ENCODE assay signal across 14 cellular contexts in genomic region chr16:48560692-48561091, GRCh38. TPM values are rescaled to one million over a fixed set of nuclear protein-coding genes. Genes with fewer than 3 reads are reported as not detected.
A peak's percentile ranks its signal among the peaks of the same experiment; 100 is the strongest.
DNase-seq lines count a peak whose midpoint lies in the region; ATAC-seq and TF ChIP-seq lines count a peak whose summit lies in the region.
"Had no signal": no experiment of that assay in that cellular context is flagged by ENCODE, and none has a peak within 500 bp of the region (broad histone marks: within the 10 kb centered on the region; RNA-seq: fewer than 3 reads in every experiment).

No MANE protein-coding gene starts in this region.

- TF ChIP-seq CTCF in CD14-positive monocyte (IDR thresholded peaks at IDR 0.05) = no peak
- TF ChIP-seq CTCF in CD4-positive, alpha-beta T cell (IDR thresholded peaks at IDR 0.05) = no peak
- no peak for TF ChIP-seq CTCF in GM13977 (IDR thresholded peaks at IDR 0.05; ENCODE audit: extremely low read depth, insufficient read depth, missing control alignments)

- H3K4me1 Mint-ChIP-seq in CD14-positive monocyte = peaks cover 73% of the 10 kb centered on the region
- H3K4me1 Mint-ChIP-seq in CD4-positive, alpha-beta T cell (ENCODE audit: low read depth) = peaks cover 92% of the 10 kb centered on the region
- peaks cover 64% of the 10 kb centered on the region for H3K4me1 Mint-ChIP-seq in activated T-helper 2 cell treated with anti-CD3 and anti-CD28 coated beads, Interferon-gamma antibody, Interleukin-2, Interleukin-4, amounts not matched to agents 10 μg/mL and 5 μg/mL and 100 μg/mL, durations not matched to agents 14 hours and 24 hours and 36 hours (ENCODE audit: low read depth)
- peaks cover 17% of the 10 kb centered on the region for H3K4me1 Mint-ChIP-seq in memory B cell

- 90 to 93% methylated on average over 6 of the region's 6 CpGs for WGBS in aorta, 2 donors

- peaks cover 0 to 4% of the 10 kb centered on the region in 2 donors for H3K36me3 ChIP-seq in aorta (ENCODE audit: control insufficient read depth in 1 of 2, insufficient read depth in 2 of 2, low read length in 1 of 2)

- H3K9me3 ChIP-seq in CD4-positive, alpha-beta T cell (ENCODE audit: control insufficient read depth, low read length) = no peaks in the 10 kb centered on the region
- no peaks in the 10 kb centered on the region for H3K9me3 ChIP-seq in aorta (ENCODE audit: control insufficient read depth, low read length)

- H3K4me1 ChIP-seq in aorta (ENCODE audit: control insufficient read depth in 1 of 2, insufficient read depth in 2 of 2, low read length in 2 of 2) = peaks cover 5 to 13% of the 10 kb centered on the region in 2 donors

- H3K27me3 ChIP-seq in CD4-positive, alpha-beta T cell (ENCODE audit: control insufficient read depth, insufficient read depth, low read length) = no peaks in the 10 kb centered on the region
- no peaks in the 10 kb centered on the region for H3K27me3 ChIP-seq in aorta (ENCODE audit: control insufficient read depth in 1 of 2, insufficient read depth in 2 of 2, low read length in 1 of 2)

- intact Hi-C loops in CD14-positive monocyte (cut with micrococcal nuclease) = loop anchor here in 1 of 2 donors (5.0 kb wide), 1 partner anchor 47 kb away; no protein-coding TSS in a partner anchor
- intact Hi-C loops in CD4-positive, alpha-beta T cell (cut with DNase I, micrococcal nuclease) = no loop called here
- intact Hi-C loops in activated T-helper 2 cell treated with anti-CD3 and anti-CD28 coated beads, Interferon-gamma antibody, Interleukin-2, Interleukin-4, amounts not matched to agents 10 μg/mL and 5 μg/mL and 100 μg/mL, durations not matched to agents 14 hours and 24 hours and 36 hours (cut with micrococcal nuclease) = no loop called here
- intact Hi-C loops in posterior vena cava (cut with DNase I) = no loop called here
- intact Hi-C loops in aorta (cut with DNase I) = no loop called here

- POLR2A ChIA-PET in CD4-positive, alpha-beta T cell (lab: Charles Lee) = interaction anchor here (1.6 kb wide), 1 partner anchor 63 kb away, joined by 5 read pairs; no protein-coding TSS in a partner anchor

- in situ Hi-C loops in GM13977 (cut with MboI; ENCODE audit: low pct_unique_long_range_greater_than_20kb, low sequenced_read_pairs, unreplicated experiment) = no loop called here

- H3K27ac ChIP-seq in CD4-positive, alpha-beta T cell (ENCODE audit: low read depth, low read length) = no peak overlapping the region
- H3K27ac ChIP-seq in aorta (ENCODE audit: low read depth in 1 of 2, low read length in 2 of 2) = no peak overlapping the region

- no peak for ATAC-seq in CD4-positive, alpha-beta T cell (ENCODE audit: poor library complexity)
- ATAC-seq in memory B cell (ENCODE audit: low read depth) (no peak), aorta (ENCODE audit: low FRiP score) (no peak)

- H3K9me3 Mint-ChIP-seq in CD14-positive monocyte (no peaks in the 10 kb centered on the region), memory B cell (no peaks in the 10 kb centered on the region)
- H3K9me3 Mint-ChIP-seq in CD4-positive, alpha-beta T cell = no peaks in the 10 kb centered on the region
- no peaks in the 10 kb centered on the region for H3K9me3 Mint-ChIP-seq in activated T-helper 2 cell treated with anti-CD3 and anti-CD28 coated beads, Interferon-gamma antibody, Interleukin-2, Interleukin-4, amounts not matched to agents 10 μg/mL and 5 μg/mL and 100 μg/mL, durations not matched to agents 14 hours and 24 hours and 36 hours
- H3K9me3 Mint-ChIP-seq: H9 had no signal

- no peaks in the 10 kb centered on the region for H3K27me3 Mint-ChIP-seq in CD14-positive monocyte (ENCODE audit: low read depth in 3 of 3)
- H3K27me3 Mint-ChIP-seq in CD4-positive, alpha-beta T cell = no peaks in the 10 kb centered on the region
- H3K27me3 Mint-ChIP-seq in activated T-helper 2 cell treated with anti-CD3 and anti-CD28 coated beads, Interferon-gamma antibody, Interleukin-2, Interleukin-4, amounts not matched to agents 10 μg/mL and 5 μg/mL and 100 μg/mL, durations not matched to agents 14 hours and 24 hours and 36 hours (ENCODE audit: low read depth) = no peaks in the 10 kb centered on the region
- no peaks in the 10 kb centered on the region for H3K27me3 Mint-ChIP-seq in memory B cell

- no peak overlapping the region for H3K4me3 ChIP-seq in aorta (ENCODE audit: low read length in 2 of 2)

- DNase-seq in CD14-positive monocyte (ENCODE audit: low spot score) (no peak), memory B cell (ENCODE audit: low spot score in 2 of 2) (no peak), posterior vena cava (ENCODE audit: low spot score) (no peak), aorta (no peak), GM13977 (ENCODE audit: low spot score) (no peak), NCI-H1436 (lab: John Stamatoyannopoulos, UW) (no peak)
- no peak for DNase-seq in CD4-positive, alpha-beta T cell
- DNase-seq in activated T-helper 2 cell treated with anti-CD3 and anti-CD28 coated beads, Interferon-gamma antibody, Interleukin-2, Interleukin-4, amounts not matched to agents 10 μg/mL and 5 μg/mL and 100 μg/mL, durations not matched to agents 14 hours and 24 hours and 36 hours (ENCODE audit: low spot score) = no peak
- DNase-seq: ACHN, AML-193, H9, NCI-H146, NCI-H2081, NCI-H82 had no signal

- CTCF ChIA-PET in CD4-positive, alpha-beta T cell (lab: Charles Lee) = interaction anchor here (9.9 kb wide), 1 partner anchor 62 kb away, joined by 73 read pairs; no protein-coding TSS in a partner anchor

- no peak overlapping the region for H3K4me3 Mint-ChIP-seq in CD14-positive monocyte
- peak overlapping the region; percentile 36 for H3K4me3 Mint-ChIP-seq in CD4-positive, alpha-beta T cell
- no peak overlapping the region for H3K4me3 Mint-ChIP-seq in activated T-helper 2 cell treated with anti-CD3 and anti-CD28 coated beads, Interferon-gamma antibody, Interleukin-2, Interleukin-4, amounts not matched to agents 10 μg/mL and 5 μg/mL and 100 μg/mL, durations not matched to agents 14 hours and 24 hours and 36 hours (ENCODE audit: low read depth)
- no peak overlapping the region for H3K4me3 Mint-ChIP-seq in memory B cell
- H3K4me3 Mint-ChIP-seq: H9 had no signal

- peak overlapping the region; percentile 9 to 92 (median 58) for H3K27ac Mint-ChIP-seq in CD14-positive monocyte
- peak overlapping the region; percentile 21 for H3K27ac Mint-ChIP-seq in CD4-positive, alpha-beta T cell
- peak overlapping the region; percentile 44 for H3K27ac Mint-ChIP-seq in activated T-helper 2 cell treated with anti-CD3 and anti-CD28 coated beads, Interferon-gamma antibody, Interleukin-2, Interleukin-4, amounts not matched to agents 10 μg/mL and 5 μg/mL and 100 μg/mL, durations not matched to agents 14 hours and 24 hours and 36 hours
- H3K27ac Mint-ChIP-seq in memory B cell = peak overlapping the region; percentile 69

- peaks cover 17% of the 10 kb centered on the region in 2 donors for H3K36me3 Mint-ChIP-seq in CD14-positive monocyte
- H3K36me3 Mint-ChIP-seq in CD4-positive, alpha-beta T cell (ENCODE audit: low read depth) = peaks cover 65% of the 10 kb centered on the region
- H3K36me3 Mint-ChIP-seq in activated T-helper 2 cell treated with anti-CD3 and anti-CD28 coated beads, Interferon-gamma antibody, Interleukin-2, Interleukin-4, amounts not matched to agents 10 μg/mL and 5 μg/mL and 100 μg/mL, durations not matched to agents 14 hours and 24 hours and 36 hours (ENCODE audit: low read depth) = peaks cover 49% of the 10 kb centered on the region
- peaks cover 17% of the 10 kb centered on the region for H3K36me3 Mint-ChIP-seq in memory B cell

RNA-seq across cellular contexts. Expression of gene N4BP1, which starts 49.3 kb away (rescaled TPM):
- polyA plus RNA-seq in CD14-positive monocyte (10 to 100 TPM; 21.4 to 22.7 TPM), aorta (10 to 100 TPM in 1 of 2 donors, 1 to 10 TPM in 1; 8.1 to 27.8 TPM)
- total RNA-seq in CD4-positive, alpha-beta T cell = 100 to 1,000 TPM; 122 to 125 TPM
- total RNA-seq in activated T-helper 2 cell treated with anti-CD3 and anti-CD28 coated beads, Interferon-gamma antibody, Interleukin-2, Interleukin-4, amounts not matched to agents 10 μg/mL and 5 μg/mL and 100 μg/mL, durations not matched to agents 14 hours and 24 hours and 36 hours = 34.3 and 40.3 TPM in 2 replicates
- total RNA-seq in posterior vena cava (10 to 100 TPM; 22.4 to 22.7 TPM), aorta (10 to 100 TPM; 29.9 to 34.6 TPM)
